In the genomic region with DNA sequence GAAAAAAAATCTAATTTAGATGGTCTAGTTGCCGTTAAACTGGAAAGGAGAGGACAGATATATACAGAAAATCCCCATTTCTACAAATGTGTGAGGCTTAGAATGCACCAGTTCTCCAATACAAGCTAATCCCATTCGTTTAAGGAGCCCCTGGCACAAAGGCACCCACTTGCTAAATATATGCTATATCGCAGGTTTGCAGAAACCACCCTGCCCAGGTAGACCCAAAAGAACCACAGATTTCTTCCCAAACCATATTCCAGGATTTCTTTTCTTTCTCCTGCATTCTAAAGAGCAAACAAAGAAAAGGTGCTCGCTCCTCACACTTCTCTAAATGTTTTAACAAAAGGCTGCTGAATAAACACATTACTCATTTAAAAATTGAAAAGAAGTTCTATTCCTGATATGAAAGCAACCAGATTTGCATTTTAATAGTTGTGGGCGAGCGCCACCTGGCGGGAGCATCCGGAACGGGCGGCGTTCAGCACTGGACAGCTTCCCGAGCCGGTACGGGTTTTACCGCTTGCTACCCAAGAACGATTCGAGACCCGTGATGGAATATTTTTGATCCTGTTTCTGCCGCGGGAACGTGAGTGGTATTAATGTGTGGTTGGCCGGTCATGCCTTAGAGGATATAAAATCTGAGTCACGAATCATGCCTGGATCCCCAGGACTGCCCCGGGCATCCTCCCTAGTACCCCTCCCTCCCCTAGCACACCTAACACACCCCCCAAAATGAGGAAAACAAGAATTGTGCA, we compare ENCODE assay signal across 8 cellular contexts. TPM values are rescaled to one million over a fixed set of nuclear protein-coding genes. Genes with fewer than 3 reads are reported as not detected.
DNase-seq lines count a peak whose midpoint lies in the region; ATAC-seq and TF ChIP-seq lines count a peak whose summit lies in the region.

No MANE protein-coding gene starts in this region.

- H3K4me1 Mint-ChIP-seq in GM23338, result no peaks in the 10 kb centered on the region; the same call in 1 of the 3 replicates
- H3K4me1 Mint-ChIP-seq in activated CD4-positive, alpha-beta memory T cell treated with anti-CD3 and anti-CD28 coated beads, Interleukin-2, amount 10 ng/mL, durations not matched to agents 7 days and 5 days, result peaks cover 4% of the 10 kb centered on the region

- CTCF ChIA-PET in activated CD4-positive, alpha-beta memory T cell treated with anti-CD3 and anti-CD28 coated beads, Interleukin-2, amount 10 ng/mL, durations not matched to agents 7 days and 5 days (lab: Charles Lee), result interaction anchor here (0.6 to 1.2 kb wide), 2 partner anchors 171 to 221 kb away, joined by 3 to 4 read pairs; no protein-coding TSS in a partner anchor

- no peaks in the 10 kb centered on the region for H3F3A ChIP-seq in GM23338 (replicated peaks; ENCODE audit: low read depth)

- POLR2A ChIA-PET in activated CD4-positive, alpha-beta memory T cell treated with anti-CD3 and anti-CD28 coated beads, Interleukin-2, amount 10 ng/mL, durations not matched to agents 7 days and 5 days (lab: Charles Lee), result no interaction called here

- H2AFZ ChIP-seq in GM23338, result no peak overlapping the region

- TF ChIP-seq CTCF in GM23338 (conservative IDR thresholded peaks at IDR 0.05; ENCODE audit: low read depth in 2 of 2), result peak; percentile 59 to 95

- H3K27ac Mint-ChIP-seq in GM23338, result no peak overlapping the region
- no peak overlapping the region for H3K27ac Mint-ChIP-seq in activated CD4-positive, alpha-beta memory T cell treated with anti-CD3 and anti-CD28 coated beads, Interleukin-2, amount 10 ng/mL, durations not matched to agents 7 days and 5 days

- no peaks in the 10 kb centered on the region for H3K79me2 ChIP-seq in GM23338 (replicated peaks; ENCODE audit: insufficient read depth)

- H3K4me2 ChIP-seq in BLaER1, result peak overlapping the region; percentile 45
- no peak overlapping the region for H3K4me2 ChIP-seq in GM23338

- peaks cover 46% of the 10 kb centered on the region for H3K27me3 ChIP-seq in BLaER1
- peaks cover 41% of the 10 kb centered on the region for H3K27me3 ChIP-seq in GM23338 (ENCODE audit: insufficient read depth)
- H3K27me3 ChIP-seq in endocrine pancreas (ENCODE audit: control insufficient read depth, insufficient read depth, low read length), result no peaks in the 10 kb centered on the region

- peaks cover 20% of the 10 kb centered on the region; the same call in 1 of the 2 replicates for H4K20me1 ChIP-seq in BLaER1
- H4K20me1 ChIP-seq in GM23338 (replicated peaks; ENCODE audit: insufficient read depth), result no peaks in the 10 kb centered on the region

- H3K9me3 ChIP-seq in BLaER1, result no peaks in the 10 kb centered on the region
- H3K9me3 ChIP-seq in endocrine pancreas (ENCODE audit: control insufficient read depth, low read length), result no peaks in the 10 kb centered on the region

- H3K27ac ChIP-seq in BLaER1, result no peak overlapping the region
- no peak overlapping the region for H3K27ac ChIP-seq in GM23338 (ENCODE audit: low read depth)

- H3K9me3 Mint-ChIP-seq in GM23338, result peaks cover 86% of the 10 kb centered on the region
- H3K9me3 Mint-ChIP-seq in activated CD4-positive, alpha-beta memory T cell treated with anti-CD3 and anti-CD28 coated beads, Interleukin-2, amount 10 ng/mL, durations not matched to agents 7 days and 5 days, result no peaks in the 10 kb centered on the region

- ATAC-seq in GM23338 (peak; percentile 19; the same call in 2 of the 3 replicates), GM19455 (IDR thresholded peaks at IDR 0.05; ENCODE audit: unreplicated experiment) (no peak)

- no peaks in the 10 kb centered on the region for H3K9me2 ChIP-seq in GM23338 (ENCODE audit: insufficient read depth)

- H3K36me3 Mint-ChIP-seq in GM23338 (ENCODE audit: low read depth), result peaks cover 29% of the 10 kb centered on the region
- no peaks in the 10 kb centered on the region for H3K36me3 Mint-ChIP-seq in activated CD4-positive, alpha-beta memory T cell treated with anti-CD3 and anti-CD28 coated beads, Interleukin-2, amount 10 ng/mL, durations not matched to agents 7 days and 5 days (ENCODE audit: low read depth)

- DNase-seq in GM23338 (ENCODE audit: low spot score) (peak; percentile 65), NCI-H460 (ENCODE audit: extremely low read depth, low read depth) (peak; percentile 56), lung microvascular endothelial cell (ENCODE audit: low read depth in 2 of 2) (peak; percentile 68 to 70)
- peak; percentile 71 for DNase-seq in activated CD4-positive, alpha-beta memory T cell treated with anti-CD3 and anti-CD28 coated beads, Interleukin-2, amount 10 ng/mL, durations not matched to agents 7 days and 5 days
- DNase-seq in stimulated activated CD8-positive, alpha-beta memory T cell treated with anti-CD3 and anti-CD28 coated beads, Interleukin-2, amount 100 ng/mL, for 1 hour (ENCODE audit: low read depth in 2 of 2), result peak; percentile 4 to 16

- no peak overlapping the region for H3K4me3 ChIP-seq in BLaER1
- H3K4me3 ChIP-seq in GM23338, result no peak overlapping the region
- H3K4me3 ChIP-seq in endocrine pancreas (ENCODE audit: control insufficient read depth, insufficient read depth, low read length), result peak overlapping the region; percentile 57

- peaks cover 25% of the 10 kb centered on the region for H3K27me3 Mint-ChIP-seq in GM23338 (ENCODE audit: insufficient read depth, low read depth, poor library complexity)
- H3K27me3 Mint-ChIP-seq in activated CD4-positive, alpha-beta memory T cell treated with anti-CD3 and anti-CD28 coated beads, Interleukin-2, amount 10 ng/mL, durations not matched to agents 7 days and 5 days, result peaks cover 34% of the 10 kb centered on the region

- H3K4me3 Mint-ChIP-seq in GM23338, result peak overlapping the region; percentile 58
- H3K4me3 Mint-ChIP-seq in activated CD4-positive, alpha-beta memory T cell treated with anti-CD3 and anti-CD28 coated beads, Interleukin-2, amount 10 ng/mL, durations not matched to agents 7 days and 5 days, result no peak overlapping the region

- H3K9ac ChIP-seq in BLaER1, result no peak overlapping the region
- no peak overlapping the region for H3K9ac ChIP-seq in endocrine pancreas (ENCODE audit: control insufficient read depth, insufficient read depth, low read length)

- H3K36me3 ChIP-seq in BLaER1, result no peaks in the 10 kb centered on the region
- no peaks in the 10 kb centered on the region; the same call in 1 of the 2 replicates for H3K36me3 ChIP-seq in GM23338 (ENCODE audit: insufficient read depth)
- no peaks in the 10 kb centered on the region for H3K36me3 ChIP-seq in endocrine pancreas (ENCODE audit: control insufficient read depth, insufficient read depth, low read length)

- peaks cover 5% of the 10 kb centered on the region for H3K4me1 ChIP-seq in BLaER1
- no peaks in the 10 kb centered on the region for H3K4me1 ChIP-seq in GM23338 (ENCODE audit: insufficient read depth)
- no peaks in the 10 kb centered on the region for H3K4me1 ChIP-seq in endocrine pancreas (ENCODE audit: control insufficient read depth, insufficient read depth, low read length)

TF ChIP-seq in GM23338, 12 proteins besides CTCF, POLR2A, EP300 and RAD21:
- TF ChIP-seq EZH2phosphoT487 (IDR thresholded peaks at IDR 0.05; ENCODE audit: unreplicated experiment), result no peak
- TF ChIP-seq POLR2AphosphoS5 (IDR thresholded peaks at IDR 0.05; ENCODE audit: low read depth), result no peak
- TF ChIP-seq, protein P1, sequence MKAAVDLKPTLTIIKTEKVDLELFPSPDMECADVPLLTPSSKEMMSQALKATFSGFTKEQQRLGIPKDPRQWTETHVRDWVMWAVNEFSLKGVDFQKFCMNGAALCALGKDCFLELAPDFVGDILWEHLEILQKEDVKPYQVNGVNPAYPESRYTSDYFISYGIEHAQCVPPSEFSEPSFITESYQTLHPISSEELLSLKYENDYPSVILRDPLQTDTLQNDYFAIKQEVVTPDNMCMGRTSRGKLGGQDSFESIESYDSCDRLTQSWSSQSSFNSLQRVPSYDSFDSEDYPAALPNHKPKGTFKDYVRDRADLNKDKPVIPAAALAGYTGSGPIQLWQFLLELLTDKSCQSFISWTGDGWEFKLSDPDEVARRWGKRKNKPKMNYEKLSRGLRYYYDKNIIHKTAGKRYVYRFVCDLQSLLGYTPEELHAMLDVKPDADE (IDR thresholded peaks at IDR 0.05), result no peak
- TF ChIP-seq, protein P2, sequence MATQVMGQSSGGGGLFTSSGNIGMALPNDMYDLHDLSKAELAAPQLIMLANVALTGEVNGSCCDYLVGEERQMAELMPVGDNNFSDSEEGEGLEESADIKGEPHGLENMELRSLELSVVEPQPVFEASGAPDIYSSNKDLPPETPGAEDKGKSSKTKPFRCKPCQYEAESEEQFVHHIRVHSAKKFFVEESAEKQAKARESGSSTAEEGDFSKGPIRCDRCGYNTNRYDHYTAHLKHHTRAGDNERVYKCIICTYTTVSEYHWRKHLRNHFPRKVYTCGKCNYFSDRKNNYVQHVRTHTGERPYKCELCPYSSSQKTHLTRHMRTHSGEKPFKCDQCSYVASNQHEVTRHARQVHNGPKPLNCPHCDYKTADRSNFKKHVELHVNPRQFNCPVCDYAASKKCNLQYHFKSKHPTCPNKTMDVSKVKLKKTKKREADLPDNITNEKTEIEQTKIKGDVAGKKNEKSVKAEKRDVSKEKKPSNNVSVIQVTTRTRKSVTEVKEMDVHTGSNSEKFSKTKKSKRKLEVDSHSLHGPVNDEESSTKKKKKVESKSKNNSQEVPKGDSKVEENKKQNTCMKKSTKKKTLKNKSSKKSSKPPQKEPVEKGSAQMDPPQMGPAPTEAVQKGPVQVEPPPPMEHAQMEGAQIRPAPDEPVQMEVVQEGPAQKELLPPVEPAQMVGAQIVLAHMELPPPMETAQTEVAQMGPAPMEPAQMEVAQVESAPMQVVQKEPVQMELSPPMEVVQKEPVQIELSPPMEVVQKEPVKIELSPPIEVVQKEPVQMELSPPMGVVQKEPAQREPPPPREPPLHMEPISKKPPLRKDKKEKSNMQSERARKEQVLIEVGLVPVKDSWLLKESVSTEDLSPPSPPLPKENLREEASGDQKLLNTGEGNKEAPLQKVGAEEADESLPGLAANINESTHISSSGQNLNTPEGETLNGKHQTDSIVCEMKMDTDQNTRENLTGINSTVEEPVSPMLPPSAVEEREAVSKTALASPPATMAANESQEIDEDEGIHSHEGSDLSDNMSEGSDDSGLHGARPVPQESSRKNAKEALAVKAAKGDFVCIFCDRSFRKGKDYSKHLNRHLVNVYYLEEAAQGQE (IDR thresholded peaks at IDR 0.05; ENCODE audit: unreplicated experiment), result peak; percentile 58

RNA-seq across cellular contexts. Expression of a gene that starts 2.1 kb away (rescaled TPM):
- total RNA-seq in GM23338 (2014; rRNA removed; shearing (Covaris generic)), result not detected in 2 replicates
- not detected in 2 replicates for polyA plus RNA-seq in GM23338 (2016; fragmentation: Nextera tagmentation; extraction: Ambion mirVana)
- not detected in 2 replicates for total RNA-seq in NCI-H460 (2014; rRNA removed; shearing (Covaris generic))
- not detected in 2 replicates for polyA plus RNA-seq in NCI-H460 (2014; cell fraction: nucleus; rRNA removed)
- total RNA-seq in activated CD4-positive, alpha-beta memory T cell treated with anti-CD3 and anti-CD28 coated beads, Interleukin-2, amount 10 ng/mL, durations not matched to agents 7 days and 5 days, result not detected
- total RNA-seq in lung microvascular endothelial cell, result not detected in 2 replicates

Comparison
In these comparisons a context has a peak if more than half of its experiments do, and no peak if none do; other contexts are left out.
1. DNase-seq: peak in every context shown above with its lines; median percentile 71 in activated CD4-positive, alpha-beta memory T cell treated with anti-CD3 and anti-CD28 coated beads, Interleukin-2, amount 10 ng/mL, durations not matched to agents 7 days and 5 days; 69 in lung microvascular endothelial cell; 65 in GM23338; 56 in NCI-H460; 10 in stimulated activated CD8-positive, alpha-beta memory T cell treated with anti-CD3 and anti-CD28 coated beads, Interleukin-2, amount 100 ng/mL, for 1 hour.